Comparison of ENCODE assay signal across 12 cellular contexts in the genomic region with DNA sequence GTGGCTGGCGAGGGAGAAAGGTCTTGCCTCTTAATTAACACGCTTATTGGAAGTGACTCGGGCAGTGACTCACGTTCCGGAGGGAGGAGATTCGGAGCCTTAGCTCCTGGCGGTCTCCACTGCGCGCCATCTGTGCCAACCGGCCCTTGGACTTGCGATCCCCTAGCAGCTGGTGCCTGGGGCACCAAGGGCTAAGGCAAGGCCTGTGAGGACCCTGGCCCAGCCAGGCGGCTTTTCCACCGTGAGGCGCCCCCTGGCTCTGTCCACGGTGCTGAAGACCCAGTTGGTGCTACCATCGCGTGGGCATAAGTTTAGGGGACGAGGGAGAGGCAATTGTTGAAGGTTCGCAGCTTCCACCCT. TPM values are rescaled to one million over a fixed set of nuclear protein-coding genes. Genes with fewer than 3 reads are reported as not detected.
A peak's percentile ranks its signal among the peaks of the same experiment; 100 is the strongest.
DNase-seq lines count a peak whose midpoint lies in the region; ATAC-seq and TF ChIP-seq lines count a peak whose summit lies in the region.
"Had no signal": no experiment of that assay in that cellular context is flagged by ENCODE, and none has a peak within 500 bp of the region (broad histone marks: within the 10 kb centered on the region; RNA-seq: fewer than 3 reads in every experiment).

No MANE protein-coding gene starts in this region.

- no peak overlapping the region for H3K27ac Mint-ChIP-seq in endothelial cell (ENCODE audit: unreplicated experiment)

- DNase-seq in activated CD4-positive, CD25-positive, alpha-beta regulatory T cell (lab: John Stamatoyannopoulos, UW) = no peak
- DNase-seq in NB4 (ENCODE audit: low read depth) (peak; percentile 44), endothelial cell (ENCODE audit: low spot score) (peak; percentile 70), posterior vena cava (ENCODE audit: low spot score) (peak; percentile 83), medulla oblongata (ENCODE audit: extremely low spot score) (no peak), mesenteric fat pad (ENCODE audit: low spot score) (no peak), hepatic stellate cell (ENCODE audit: low spot score) (no peak)
- DNase-seq: aorta, NCI-H1436 treated with DMSO at 0.1 percent for 48 hours, T-helper 2 cell had no signal

- H3K4me3 Mint-ChIP-seq in endothelial cell (ENCODE audit: unreplicated experiment) = no peak overlapping the region

- H3K27me3 Mint-ChIP-seq in endothelial cell (ENCODE audit: unreplicated experiment) = peaks cover 21% of the 10 kb centered on the region

- H3K36me3 Mint-ChIP-seq in endothelial cell (ENCODE audit: low read depth, unreplicated experiment) = peaks cover 13% of the 10 kb centered on the region

- H3K4me1 Mint-ChIP-seq in endothelial cell (ENCODE audit: unreplicated experiment) = peaks cover 10% of the 10 kb centered on the region

- no peaks in the 10 kb centered on the region for H3K9me3 Mint-ChIP-seq in endothelial cell (ENCODE audit: unreplicated experiment)

- TF ChIP-seq CTCF in NB4 (IDR thresholded peaks at IDR 0.05; ENCODE audit: low read depth, low read length) (no peak), endothelial cell (IDR thresholded peaks at IDR 0.05; ENCODE audit: unreplicated experiment) (no peak)

- intact Hi-C loops in posterior vena cava (cut with DNase I) = no loop called here

- peak; percentile 8 to 17 for ATAC-seq in activated CD4-positive, CD25-positive, alpha-beta regulatory T cell treated with anti-CD3 and anti-CD28 coated beads, Interleukin-2, amount 50 U/mL, for 24 hours

- TF ChIP-seq POLR2A in NB4 (IDR thresholded peaks at IDR 0.05; ENCODE audit: extremely low read depth, insufficient read length) = no peak

- H3K4me3 ChIP-seq in NB4 (ENCODE audit: low read depth, low read length) = no peak overlapping the region
- H3K4me3 ChIP-seq: BLaER1 had no signal

RNA-seq across cellular contexts. Expression of a gene that starts 1.3 kb away (rescaled TPM):
- total RNA-seq in endothelial cell (ENCODE audit: unreplicated experiment) = 2.1 TPM
- total RNA-seq in posterior vena cava = under 1 TPM in 1 of 2 donors, not detected in 1; 0.10 TPM
- total RNA-seq in mesenteric fat pad = not detected

Comparison
In these comparisons a context has a peak if more than half of its experiments do, and no peak if none do; other contexts are left out.
1. DNase-seq: peak in NB4 (single experiment), endothelial cell (single experiment) and posterior vena cava (single experiment); none in activated CD4-positive, CD25-positive, alpha-beta regulatory T cell (0 of 4), medulla oblongata (single experiment), mesenteric fat pad (single experiment) and hepatic stellate cell (single experiment).